ENCODE assay signal across 20 cellular contexts in the genomic region with DNA sequence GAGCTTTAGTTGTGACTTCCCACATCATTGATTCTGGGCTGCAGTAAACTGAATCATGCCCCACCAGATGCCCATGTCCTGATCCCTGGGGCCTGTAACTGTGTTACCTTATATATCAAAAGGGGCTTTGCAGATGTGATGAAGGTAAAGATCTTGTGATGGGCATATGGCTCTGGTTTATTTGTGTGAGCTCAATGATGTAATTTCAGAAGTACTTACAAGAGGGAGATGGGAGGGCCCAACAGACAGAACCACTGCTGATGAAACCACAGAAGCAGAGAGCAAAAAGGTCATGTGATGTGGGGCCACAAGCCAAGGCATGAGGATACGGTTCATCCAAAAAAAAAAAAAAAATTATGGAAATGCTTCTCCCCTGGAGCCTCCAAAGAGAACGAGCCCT.
DNase-seq lines count a peak whose midpoint lies in the region; ATAC-seq and TF ChIP-seq lines count a peak whose summit lies in the region.
"Had no signal": no experiment of that assay in that cellular context is flagged by ENCODE, and none has a peak within 500 bp of the region (broad histone marks: within the 10 kb centered on the region; RNA-seq: fewer than 3 reads in every experiment).

No MANE protein-coding gene starts in this region.

- TF ChIP-seq CTCF in AG10803 (conservative IDR thresholded peaks at IDR 0.05; ENCODE audit: low read length) = no peak
- no peak for TF ChIP-seq CTCF in fibroblast of lung (conservative IDR thresholded peaks at IDR 0.05 in 1 of 2, IDR thresholded peaks at IDR 0.05 in 1 of 2; ENCODE audit: low read depth in 1 of 2, low read length in 2 of 2)
- no peak for TF ChIP-seq CTCF in PC-3 (conservative IDR thresholded peaks at IDR 0.05; ENCODE audit: low read depth, low read length)

- H3K9ac ChIP-seq in fibroblast of lung (ENCODE audit: insufficient read depth, low read length) (no peak overlapping the region), PC-3 (ENCODE audit: low read length) (no peak overlapping the region)

- H3K27me3 ChIP-seq in fibroblast of lung (ENCODE audit: control insufficient read depth, insufficient read depth, low read length) (no peaks in the 10 kb centered on the region), PC-3 (ENCODE audit: low read length) (peaks cover 3% of the 10 kb centered on the region; the same call in 1 of the 2 replicates)

- no peaks in the 10 kb centered on the region for H4K20me1 ChIP-seq in fibroblast of lung (ENCODE audit: control insufficient read depth, extremely low read depth, insufficient read depth, low read length)
- no peaks in the 10 kb centered on the region for H4K20me1 ChIP-seq in PC-3 (ENCODE audit: low read length)

- ATAC-seq in PC-3 (no peak), GM18520 (IDR thresholded peaks at IDR 0.05; ENCODE audit: unreplicated experiment) (no peak), GM18907 (IDR thresholded peaks at IDR 0.05; ENCODE audit: unreplicated experiment) (no peak)
- ATAC-seq: HCT116, left colon had no signal

- H3K27ac ChIP-seq in fibroblast of lung (ENCODE audit: insufficient read depth, low read length) = no peak overlapping the region
- H3K27ac ChIP-seq in PC-3 (ENCODE audit: low read length) = no peak overlapping the region

- POLR2A ChIA-PET in PC-3 (lab: Charles Lee; ENCODE audit: unreplicated experiment) = no interaction called here

- H2AFZ ChIP-seq in fibroblast of lung (ENCODE audit: low read length) (no peak overlapping the region), PC-3 (ENCODE audit: low read length) (no peak overlapping the region)

- H3K4me3 ChIP-seq in AG10803 (ENCODE audit: low read length) = no peak overlapping the region
- H3K4me3 ChIP-seq in fibroblast of lung (replicated peaks in 1 of 4; ENCODE audit: control extremely low read depth in 1 of 4, insufficient read depth in 1 of 4, low read depth in 3 of 4, low read length in 4 of 4) = no peak overlapping the region
- H3K4me3 ChIP-seq in PC-3 (ENCODE audit: low read length) = no peak overlapping the region

- CTCF ChIA-PET in PC-3 (lab: Charles Lee) = no interaction called here

- H3K9me2 ChIP-seq in PC-3 (replicated peaks; ENCODE audit: low read length) = no peaks in the 10 kb centered on the region

- intact Hi-C loops in PC-3 (cut with micrococcal nuclease) = no loop called here

- BruUV-seq in PC-3 (replicated peaks; lab: Mats Ljungman, UMichigan) = no TSS peak

- DNase-seq in AG10803 (ENCODE audit: low read depth) (peak; percentile 48), H4 (ENCODE audit: low spot score) (peak; percentile 54), OCI-M1 (lab: John Stamatoyannopoulos, UW) (peak; percentile 72), fibroblast of lung (ENCODE audit: low read depth in 2 of 2) (peak; percentile 23 to 69), PC-3 (no peak), DMS153 (lab: John Stamatoyannopoulos, UW) (no peak)
- DNase-seq: activated CD4-positive, CD25-positive, alpha-beta regulatory T cell; activated T-cell treated with anti-CD3 and anti-CD28 coated beads, Interleukin-2, amount 50 U/mL, for 48 hours; amygdala; DMS53; hippocampal formation; KBM-7; left colon; NCI-H1694; NCI-H774; posterior cingulate gyrus; stimulated activated CD4-positive, alpha-beta T cell treated with anti-CD3 and anti-CD28 coated beads, Interleukin-12 subunit alpha, Interleukin-12 subunit beta, amount 100 ng/mL, for 4 hours had no signal

- H3K4me2 ChIP-seq in fibroblast of lung (ENCODE audit: extremely low read depth, insufficient read depth, low read length) (no peak overlapping the region), PC-3 (ENCODE audit: low read length) (no peak overlapping the region)

- H3K79me2 ChIP-seq in fibroblast of lung (ENCODE audit: control insufficient read depth, insufficient read depth, low read length) (no peaks in the 10 kb centered on the region), PC-3 (ENCODE audit: low read length) (no peaks in the 10 kb centered on the region)

- H3K4me1 ChIP-seq in fibroblast of lung (ENCODE audit: control insufficient read depth, extremely low read depth, insufficient read depth, low read length) (no peaks in the 10 kb centered on the region), PC-3 (ENCODE audit: insufficient read depth, low read length) (no peaks in the 10 kb centered on the region)

- H3K9me3 ChIP-seq in fibroblast of lung (ENCODE audit: control insufficient read depth, insufficient read depth, low read depth, low read length) = no peaks in the 10 kb centered on the region
- no peaks in the 10 kb centered on the region for H3K9me3 ChIP-seq in PC-3 (ENCODE audit: low read length)

- H3K36me3 ChIP-seq in fibroblast of lung (ENCODE audit: control insufficient read depth, insufficient read depth, low read length) = peaks cover 2% of the 10 kb centered on the region
- no peaks in the 10 kb centered on the region for H3K36me3 ChIP-seq in PC-3 (ENCODE audit: low read depth, low read length)

- no peaks in the 10 kb centered on the region for H3F3A ChIP-seq in PC-3 (ENCODE audit: low read length, unreplicated experiment)

Comparison
In these comparisons a context has a peak if more than half of its experiments do, and no peak if none do; other contexts are left out.
1. DNase-seq: peak in AG10803 (single experiment), H4 (single experiment), OCI-M1 (single experiment) and fibroblast of lung (2 of 2); none in PC-3 (single experiment) and DMS153 (single experiment).